ENCODE assay signal across 25 cellular contexts in genomic region chr3:71893702-71894479, GRCh38.
"Had no signal": no experiment of that assay in that cellular context is flagged by ENCODE, and none has a peak within 500 bp of the region (broad histone marks: within the 10 kb centered on the region; RNA-seq: fewer than 3 reads in every experiment).

No MANE protein-coding gene starts in this region.

- ATAC-seq: activated CD8-positive, alpha-beta memory T cell treated with anti-CD3 and anti-CD28 coated beads, Interleukin-2, amount 10 ng/mL, durations not matched to agents 7 days and 5 days; activated CD8-positive, alpha-beta T cell treated with anti-CD3 and anti-CD28 coated beads, Interleukin-2, amount 10 ng/mL, durations not matched to agents 7 days and 5 days; activated naive CD4-positive, alpha-beta T cell treated with anti-CD3 and anti-CD28 coated beads, Interleukin-2, amount 50 U/mL, for 72 hours; activated T-cell treated with anti-CD3 and anti-CD28 coated beads, Interleukin-2, amount 50 U/mL, for 72 hours; left colon; naive thymus-derived CD4-positive, alpha-beta T cell; sciatic nerve; stimulated activated naive CD8-positive, alpha-beta T cell treated with anti-CD3 and anti-CD28 coated beads, Interleukin-15, Interleukin-2, amounts not matched to agents 100 U/mL and 50 U/mL, for 24 hours had no signal

- H3K4me1 ChIP-seq: breast epithelium, prostate gland, upper lobe of left lung, vagina had no signal

- H3K36me3 ChIP-seq: breast epithelium, ovary, prostate gland, upper lobe of left lung, vagina had no signal

- H3K9me3 ChIP-seq: breast epithelium, ovary, prostate gland, upper lobe of left lung, vagina had no signal

- H3K27me3 ChIP-seq: breast epithelium, ovary, upper lobe of left lung, vagina had no signal

- H3K4me3 ChIP-seq: breast epithelium, ovary, prostate gland, skin epidermis, upper lobe of left lung, vagina had no signal

- H3K27ac ChIP-seq: breast epithelium, ovary, prostate gland, skin epidermis, upper lobe of left lung, vagina had no signal

- DNase-seq: activated B cell treated with CpG ODN at 0.5 μM for 24 hours; activated CD8-positive, alpha-beta memory T cell treated with anti-CD3 and anti-CD28 coated beads, Interleukin-2, amount 10 ng/mL, durations not matched to agents 7 days and 5 days; activated CD8-positive, alpha-beta T cell treated with anti-CD3 and anti-CD28 coated beads, Interleukin-2, amount 10 ng/mL, durations not matched to agents 7 days and 5 days; activated naive CD4-positive, alpha-beta T cell; activated T-cell treated with anti-CD3 and anti-CD28 coated beads for 4 hours; activated T-cell treated with anti-CD3 and anti-CD28 coated beads, Interleukin-2, amount 50 U/mL, for 72 hours; cerebellar nuclear complex; cortex of kidney; kidney; left colon; midbrain; naive thymus-derived CD4-positive, alpha-beta T cell; ovary; retina; stimulated activated CD4-positive, alpha-beta T cell treated with anti-CD3 and anti-CD28 coated beads, Interleukin-12 subunit alpha, Interleukin-12 subunit beta, amount 100 ng/mL, for 4 hours; stimulated activated CD4-positive, alpha-beta T cell treated with anti-CD3 and anti-CD28 coated beads, Interleukin-4, amount 100 ng/mL, for 1 hour; stimulated activated naive CD8-positive, alpha-beta T cell treated with anti-CD3 and anti-CD28 coated beads, Interleukin-15, Interleukin-2, amounts not matched to agents 100 U/mL and 50 U/mL, for 24 hours; T-helper 2 cell; upper lobe of left lung had no signal
